1 cellular context compared by ENCODE assay signal in genomic region chr19:15374796-15375440, GRCh38.
TF ChIP-seq lines count a peak whose summit lies in the region.

No MANE protein-coding gene starts in this region.

TF ChIP-seq in IMR-90, 13 proteins besides CTCF, POLR2A, EP300 and RAD21 (continued from another document):
- TF ChIP-seq USF2 (IDR thresholded peaks at IDR 0.05; ENCODE audit: low read depth, low read length): no peak
- no peak for TF ChIP-seq CEBPB (IDR thresholded peaks at IDR 0.05; ENCODE audit: low read depth, low read length)
- TF ChIP-seq MAZ (IDR thresholded peaks at IDR 0.05; ENCODE audit: borderline replicate concordance, low read depth, low read length): no peak
- TF ChIP-seq NFE2L2 (IDR thresholded peaks at IDR 0.05; ENCODE audit: low read depth, low read length): no peak
- TF ChIP-seq BHLHE40 (IDR thresholded peaks at IDR 0.05; ENCODE audit: low read depth, low read length): no peak
- no peak for TF ChIP-seq MAFK (IDR thresholded peaks at IDR 0.05; ENCODE audit: low read depth, low read length)
- TF ChIP-seq RFX5 (IDR thresholded peaks at IDR 0.05; ENCODE audit: low read depth, low read length): no peak
- TF ChIP-seq FOS (IDR thresholded peaks at IDR 0.05; ENCODE audit: low read depth, low read length): no peak
